21 cellular contexts compared by ENCODE assay signal in genomic region chr12:109731806-109732205, GRCh38. TPM values are rescaled to one million over a fixed set of nuclear protein-coding genes. Genes with fewer than 3 reads are reported as not detected.
DNase-seq lines count a peak whose midpoint lies in the region; ATAC-seq, FAIRE-seq and TF ChIP-seq lines count a peak whose summit lies in the region.
"Had no signal": no experiment of that assay in that cellular context is flagged by ENCODE, and none has a peak within 500 bp of the region (broad histone marks: within the 10 kb centered on the region; RNA-seq: fewer than 3 reads in every experiment).

No MANE protein-coding gene starts in this region.

- 89% methylated on average over 7 of the region's 7 CpGs for whole genome bisulfite sequencing in right cardiac atrium
- 82% methylated on average over 7 of the region's 7 CpGs; no CpG with 5 or more reads in 1 of the 2 experiments for WGBS in H1 (ENCODE audit: extremely low coverage in 1 of 2, insufficient coverage in 1 of 2, insufficient read length in 1 of 2, insufficient replicate concordance in 2 of 2, low coverage in 1 of 2, low lambda C conversion rate in 2 of 2, missing lambda C conversion rate in 1 of 2), 2 experiments
- 86% methylated on average over 7 of the region's 7 CpGs; no CpG with 5 or more reads in 1 of the 2 donors for WGBS in transverse colon (ENCODE audit: low coverage in 1 of 2), 2 donors

- 0 out of 2 replicates have a peak overlapping the region, but pooled peaks have one; percentile 48 for H2BK20ac ChIP-seq in H1 (ENCODE audit: low read length)

- H3K4ac ChIP-seq in H1 (replicated peaks; ENCODE audit: insufficient read length, low read depth, low read length) = no peak overlapping the region

- peaks cover 3% of the 10 kb centered on the region for H3K4me1 ChIP-seq in right cardiac atrium (ENCODE audit: control insufficient read depth, insufficient read depth, low read length)
- peaks cover 5 to 11% (median 7%) of the 10 kb centered on the region in 4 experiments; a peak in 6 of 7 replicates for H3K4me1 ChIP-seq in H1 (replicated peaks in 1 of 4; ENCODE audit: control insufficient read depth in 3 of 4, insufficient read depth in 4 of 4, low read length in 3 of 4)
- H3K4me1 ChIP-seq in transverse colon = no peaks in the 10 kb centered on the region
- H3K4me1 ChIP-seq in foreskin keratinocyte = no peaks in the 10 kb centered on the region
- H3K4me1 ChIP-seq: uterus had no signal

- H3K9ac ChIP-seq in H1 (replicated peaks in 1 of 4; ENCODE audit: extremely low read depth in 1 of 4, low read depth in 3 of 4, low read length in 3 of 4) (no peak overlapping the region), neural cell (ENCODE audit: low read length) (peak overlapping the region; percentile 42)

- H2BK5ac ChIP-seq in H1 (ENCODE audit: low read depth, low read length) = no peak overlapping the region

- no peak overlapping the region for H3K56ac ChIP-seq in H1 (replicated peaks; ENCODE audit: insufficient read length, low read depth, low read length)

- no peaks in the 10 kb centered on the region for H3K79me1 ChIP-seq in H1 (ENCODE audit: low read depth, low read length)

- intact Hi-C loops in Right ventricle myocardium superior (cut with DNase I) (no loop called here), right cardiac atrium (cut with DNase I) (no loop called here), transverse colon (cut with DNase I; ENCODE audit: low total_unique reads) (no loop called here)

- H3K27ac ChIP-seq in right cardiac atrium (ENCODE audit: low read length) (no peak overlapping the region), H1 (ENCODE audit: low read depth, low read length) (no peak overlapping the region), neural cell (ENCODE audit: low read length) (peak overlapping the region; percentile 57), transverse colon (no peak overlapping the region), foreskin keratinocyte (no peak overlapping the region)
- H3K27ac ChIP-seq: C4-2B, psoas muscle, uterus had no signal

- peaks cover 0 to 10% of the 10 kb centered on the region in 2 experiments for H4K20me1 ChIP-seq in H1 (replicated peaks in 1 of 2; ENCODE audit: control insufficient read depth in 1 of 2, insufficient read depth in 2 of 2, low read length in 2 of 2)
- no peaks in the 10 kb centered on the region for H4K20me1 ChIP-seq in neural cell (ENCODE audit: insufficient read depth)

- TF ChIP-seq EP300 in H1 (IDR thresholded peaks at IDR 0.05; ENCODE audit: borderline replicate concordance in 1 of 2, low read depth in 2 of 2, low read length in 2 of 2) (no peak), neural cell (conservative IDR thresholded peaks at IDR 0.05; ENCODE audit: poor library complexity, severe bottlenecking) (no peak), transverse colon (IDR thresholded peaks at IDR 0.05; ENCODE audit: low read depth) (no peak)

- no peaks in the 10 kb centered on the region for H3K27me3 ChIP-seq in right cardiac atrium (ENCODE audit: control insufficient read depth, insufficient read depth)
- peaks cover 0 to 16% (median 9%) of the 10 kb centered on the region in 4 experiments; a peak in 4 of 7 replicates for H3K27me3 ChIP-seq in H1 (replicated peaks in 1 of 4; ENCODE audit: control insufficient read depth in 3 of 4, extremely low read depth in 1 of 4, insufficient read depth in 3 of 4, low read length in 3 of 4)
- H3K27me3 ChIP-seq in neural cell (ENCODE audit: insufficient read depth, low read depth, low read length) = no peaks in the 10 kb centered on the region
- H3K27me3 ChIP-seq in transverse colon = no peaks in the 10 kb centered on the region
- no peaks in the 10 kb centered on the region; the same call in 1 of the 2 replicates for H3K27me3 ChIP-seq in H7 (ENCODE audit: control insufficient read depth, insufficient read depth, low read length)
- peaks cover 35% of the 10 kb centered on the region for H3K27me3 ChIP-seq in foreskin keratinocyte
- H3K27me3 ChIP-seq: uterus had no signal

- H3K23ac ChIP-seq in H1 (ENCODE audit: insufficient read length) = no peak overlapping the region

- H3K79me2 ChIP-seq in H1 (ENCODE audit: control insufficient read depth in 1 of 2, insufficient read depth in 2 of 2, low read length in 2 of 2) (no peaks in the 10 kb centered on the region), neural cell (replicated peaks; ENCODE audit: insufficient read depth, low read length) (peaks cover 44% of the 10 kb centered on the region)

- no peak overlapping the region for H2BK15ac ChIP-seq in H1 (ENCODE audit: low read length)

- no peak overlapping the region for H3K4me2 ChIP-seq in H1 (ENCODE audit: insufficient read depth in 1 of 2, low read depth in 2 of 2, low read length in 2 of 2)
- H3K4me2 ChIP-seq in neural cell (ENCODE audit: low read length) = no peak overlapping the region

- ATAC-seq in Right ventricle myocardium superior (ENCODE audit: poor library complexity) (no peak), right cardiac atrium (no peak), foreskin keratinocyte (no peak)
- ATAC-seq: psoas muscle had no signal

- no peak overlapping the region for H3K18ac ChIP-seq in H1 (ENCODE audit: extremely low read depth, low read length)

- peak; percentile 7 for DNase-seq in Right ventricle myocardium superior
- no peak for DNase-seq in right cardiac atrium
- no peak for DNase-seq in H1 (ENCODE audit: low read depth in 1 of 2, low spot score in 2 of 2)
- peak; percentile 1 for DNase-seq in transverse colon
- DNase-seq in H7 = no peak
- DNase-seq in GM20000 (ENCODE audit: low spot score) = no peak
- DNase-seq in foreskin keratinocyte = no peak
- DNase-seq: activated CD4-positive, alpha-beta T cell treated with anti-CD3 and anti-CD28 coated beads for 48 hours; cortex of kidney; GOT3; NCI-H1092 treated with DMSO at 0.1 percent for 48 hours; NCI-H1930; NCI-H2227 treated with DMSO at 0.1 percent for 48 hours; NCI-H82; T-helper 1 cell had no signal

- in situ Hi-C loops in transverse colon (cut with MboI; ENCODE audit: low pct_ligation_motif_present in 1 of 4, low pct_unique_long_range_greater_than_20kb in 1 of 4, low sequenced_read_pairs in 3 of 4) = no loop called here

- TF ChIP-seq POLR2A in H1 (IDR thresholded peaks at IDR 0.05; ENCODE audit: control extremely low read depth in 1 of 2, low read depth in 2 of 2, low read length in 2 of 2) (no peak), transverse colon (IDR thresholded peaks at IDR 0.05) (no peak)

- no peak overlapping the region for H4K5ac ChIP-seq in H1 (ENCODE audit: insufficient read length, low read depth, low read length)

- H2BK12ac ChIP-seq in H1 (ENCODE audit: low read depth, low read length) = 0 out of 2 replicates have a peak overlapping the region, but pooled peaks have one; percentile 27

- H2AFZ ChIP-seq in H1 (ENCODE audit: low read length) = no peak overlapping the region
- no peak overlapping the region for H2AFZ ChIP-seq in neural cell (ENCODE audit: low read depth, low read length)

- H3K23me2 ChIP-seq in H1 (ENCODE audit: low read depth, low read length) = no peaks in the 10 kb centered on the region

- FAIRE-seq in H1 (lab: Jason Lieb, UNC) = no peak
- FAIRE-seq: bronchial epithelial cell, TTC549 had no signal

- no peaks in the 10 kb centered on the region for H3K9me2 ChIP-seq in neural cell (ENCODE audit: insufficient read depth, low read length)

- POLR2A ChIA-PET in H1 (lab: Charles Lee; ENCODE audit: partially characterized antibody) = interaction anchor here (0.9 kb wide), 1 partner anchor 17 kb away, joined by 5 read pairs; no protein-coding TSS in a partner anchor

- TF ChIP-seq RAD21 in H1 (IDR thresholded peaks at IDR 0.05 in 1 of 2, conservative IDR thresholded peaks at IDR 0.05 in 1 of 2; ENCODE audit: low read depth in 2 of 2, low read length in 2 of 2) = no peak
- no peak for TF ChIP-seq RAD21 in neural cell (conservative IDR thresholded peaks at IDR 0.05)

- no peak overlapping the region for H2BK120ac ChIP-seq in H1 (replicated peaks; ENCODE audit: low read depth, low read length)

- H3K14ac ChIP-seq in H1 (ENCODE audit: insufficient read length) = no peak overlapping the region

- TF ChIP-seq CTCF in H1 (IDR thresholded peaks at IDR 0.05; ENCODE audit: control extremely low read depth in 1 of 3, insufficient read depth in 1 of 3, low read depth in 1 of 3, low read length in 3 of 3) (no peak), neural cell (IDR thresholded peaks at IDR 0.05; ENCODE audit: poor library complexity, severe bottlenecking) (no peak), transverse colon (IDR thresholded peaks at IDR 0.05) (no peak), GM20000 (IDR thresholded peaks at IDR 0.05; ENCODE audit: extremely low read depth, missing control alignments) (no peak), foreskin keratinocyte (conservative IDR thresholded peaks at IDR 0.05) (no peak)

- H3K4me3 ChIP-seq in right cardiac atrium (ENCODE audit: low read length) (no peak overlapping the region), H1 (ENCODE audit: extremely low read depth in 1 of 4, insufficient read depth in 2 of 4, low read depth in 3 of 4, low read length in 4 of 4) (no peak overlapping the region), neural cell (ENCODE audit: low read length) (no peak overlapping the region), transverse colon (no peak overlapping the region), H7 (ENCODE audit: insufficient read depth, low read depth, low read length) (no peak overlapping the region)
- H3K4me3 ChIP-seq: psoas muscle, uterus had no signal

- H3K36me3 ChIP-seq in H1 (ENCODE audit: control insufficient read depth in 2 of 4, insufficient read depth in 4 of 4, low read length in 3 of 4) (no peaks in the 10 kb centered on the region), neural cell (ENCODE audit: insufficient read depth, low read length) (no peaks in the 10 kb centered on the region), transverse colon (no peaks in the 10 kb centered on the region), H7 (replicated peaks; ENCODE audit: control insufficient read depth, insufficient read depth, low read length) (no peaks in the 10 kb centered on the region)
- H3K36me3 ChIP-seq: uterus had no signal

- H3F3A ChIP-seq in neural cell (ENCODE audit: insufficient read depth, low read length, poor library complexity, severe bottlenecking) = no peaks in the 10 kb centered on the region

- no peak overlapping the region for H4K8ac ChIP-seq in H1 (ENCODE audit: extremely low read depth, insufficient read depth, low read length)

- H2AK5ac ChIP-seq in H1 (ENCODE audit: low read depth, low read length) = no peak overlapping the region

- CTCF ChIA-PET in H1 (lab: Charles Lee; ENCODE audit: partially characterized antibody) = interaction anchor here (0.5 to 2.6 kb wide), 7 partner anchors 8 to 245 kb away, joined by 3 to 12 read pairs (median 4); no protein-coding TSS in a partner anchor

- no peak overlapping the region for H4K91ac ChIP-seq in H1 (replicated peaks; ENCODE audit: insufficient read length, low read length)

- H3K9me3 ChIP-seq in right cardiac atrium (ENCODE audit: control insufficient read depth, low read length) = no peaks in the 10 kb centered on the region
- H3K9me3 ChIP-seq in H1 (ENCODE audit: insufficient read depth in 2 of 2, low read depth in 1 of 2, low read length in 1 of 2) = no peaks in the 10 kb centered on the region
- no peaks in the 10 kb centered on the region for H3K9me3 ChIP-seq in neural cell (ENCODE audit: low read length)
- H3K9me3 ChIP-seq in transverse colon = no peaks in the 10 kb centered on the region
- H3K9me3 ChIP-seq: psoas muscle, uterus had no signal

RNA-seq across cellular contexts. Expression of gene FAM222A, which starts 18.2 kb away (rescaled TPM):
- total RNA-seq in Right ventricle myocardium superior = 25.0 TPM
- total RNA-seq in right cardiac atrium = 10 to 100 TPM in 2 of 4 donors, 1 to 10 TPM in 2; 9.3 to 16.4 (median 10.0) TPM
- polyA plus RNA-seq in right cardiac atrium = 14.8 TPM
- 1.1 and 1.5 TPM in 2 replicates for total RNA-seq in H1 (2021; fragmentation: NEBNext Ultra II Directional; extraction: Animal tissue kit (Norgen Biotek cat#: 25700))
- polyA plus RNA-seq in H1 (2011; rRNA removed) = 0.94 and 1.6 TPM in 2 replicates
- polyA plus RNA-seq in H1 (2011; cell fraction: cytosol; rRNA removed) = 0.85 TPM
- 0.93 TPM for polyA plus RNA-seq in H1 (2011; cell fraction: nucleus; rRNA removed)
- polyA plus RNA-seq in H1 (2012, experiment 1 of 2) = 0.81 to 1.1 TPM (median 0.88 TPM) in 4 replicates
- polyA plus RNA-seq in H1 (2012, experiment 2 of 2) = 0.91 TPM
- polyA plus RNA-seq in H1 (2013, experiment 1 of 2) = 1.1 TPM
- 1.1 TPM for polyA plus RNA-seq in H1 (2013, experiment 2 of 2)
- polyA minus RNA-seq in H1 (2011; rRNA and poly(A)+ RNA removed) = 0.61 and 0.95 TPM in 2 replicates
- 1.9 TPM for polyA minus RNA-seq in H1 (2011; cell fraction: cytosol; rRNA and poly(A)+ RNA removed)
- polyA minus RNA-seq in H1 (2011; cell fraction: nucleus; rRNA and poly(A)+ RNA removed) = 2.7 TPM
- polyA plus RNA-seq in neural cell = 6.4 and 8.5 TPM in 2 replicates
- 14.9 and 15.6 TPM in 2 replicates for polyA minus RNA-seq in neural cell
- 1 to 10 TPM; 1.4 to 3.0 (median 1.8) TPM for total RNA-seq in transverse colon
- total RNA-seq in H7 (2014; rRNA removed; shearing (Covaris generic)) = 2.5 and 3.7 TPM in 2 replicates
- 0.31 and 0.53 TPM in 2 replicates for total RNA-seq in foreskin keratinocyte
- polyA plus RNA-seq in foreskin keratinocyte = 0.37 and 0.39 TPM in 2 replicates
- total RNA-seq: bronchial epithelial cell had no signal

Comparison
In these comparisons a context has a peak if more than half of its experiments do, and no peak if none do; other contexts are left out.
1. DNase-seq: peak in Right ventricle myocardium superior (single experiment) and transverse colon (single experiment); none in right cardiac atrium (0 of 3), H1 (0 of 2), H7 (single experiment), GM20000 (single experiment) and foreskin keratinocyte (0 of 2).